Comparison of ENCODE assay signal across 8 cellular contexts in genomic region chr4:83644677-83645639, GRCh38.
DNase-seq lines count a peak whose midpoint lies in the region; ATAC-seq and TF ChIP-seq lines count a peak whose summit lies in the region.

No MANE protein-coding gene starts in this region.

- peak; percentile 69 for DNase-seq in COLO829 (ENCODE audit: low spot score)
- DNase-seq in NCI-H2227 treated with DMSO at 0.1 percent for 48 hours (lab: John Stamatoyannopoulos, UW): peak; percentile 48
- DNase-seq in activated T-cell treated with anti-CD3 and anti-CD28 coated beads for 4 hours: peak; percentile 14
- DNase-seq in germinal center (ENCODE audit: low spot score): peak; percentile 47
- peak; percentile 44 for DNase-seq in retina

- no peak for TF ChIP-seq POLR2A in GM18505 (IDR thresholded peaks at IDR 0.05; ENCODE audit: borderline replicate concordance, extremely low read depth, insufficient read depth, insufficient read length)

- peak; percentile 66 for ATAC-seq in GM18520 (IDR thresholded peaks at IDR 0.05; ENCODE audit: unreplicated experiment)
- peak; percentile 57 for ATAC-seq in HG03280 (IDR thresholded peaks at IDR 0.05; ENCODE audit: unreplicated experiment)
- ATAC-seq in GM18505 (IDR thresholded peaks at IDR 0.05; ENCODE audit: unreplicated experiment): no peak

Comparison
In these comparisons a context has a peak if more than half of its experiments do, and no peak if none do; other contexts are left out.
1. DNase-seq: peak in every context shown above with its lines; median percentile 69 in COLO829; 48 in NCI-H2227 treated with DMSO at 0.1 percent for 48 hours; 47 in germinal center; 44 in retina; 14 in activated T-cell treated with anti-CD3 and anti-CD28 coated beads for 4 hours.